8 cellular contexts compared by ENCODE assay signal in the genomic region with DNA sequence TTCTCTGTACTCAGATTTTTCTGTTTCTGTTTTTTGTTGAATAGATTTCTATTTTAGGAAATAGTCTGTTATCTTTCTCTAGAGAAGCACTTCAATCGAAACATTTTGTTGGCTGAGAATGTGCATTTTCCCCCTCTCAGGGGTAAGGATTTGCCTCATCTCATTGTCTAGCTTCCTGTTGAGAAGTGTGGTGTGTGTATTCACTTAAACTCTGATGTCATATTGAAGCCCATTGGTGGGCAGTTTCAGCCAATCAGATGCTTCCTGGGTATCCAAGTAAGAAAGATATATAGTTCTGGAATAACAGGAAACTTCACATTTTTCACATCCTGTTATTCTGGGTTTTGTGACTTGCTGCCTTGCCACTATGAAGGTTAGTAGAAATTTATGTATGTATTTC.
DNase-seq lines count a peak whose midpoint lies in the region; ATAC-seq, FAIRE-seq and TF ChIP-seq lines count a peak whose summit lies in the region.

No MANE protein-coding gene starts in this region.

- H4K20me1 ChIP-seq in GM23248 (ENCODE audit: insufficient read depth) (peaks cover 5% of the 10 kb centered on the region; the same call in 1 of the 2 replicates), GM12878 (ENCODE audit: control insufficient read depth, insufficient read depth) (peaks cover 5% of the 10 kb centered on the region; the same call in 1 of the 2 replicates)

- no peak for TF ChIP-seq POLR2A in GM12878 (IDR thresholded peaks at IDR 0.05; ENCODE audit: low read depth, low read length)

- FAIRE-seq in GM12878 (lab: Jason Lieb, UNC): peak; percentile 18

- no TSS peak for BruUV-seq in GM12878 (replicated peaks; lab: Mats Ljungman, UMichigan)

- no peak overlapping the region for H3K4me2 ChIP-seq in GM23248 (ENCODE audit: unreplicated experiment)
- peak overlapping the region; percentile 43; the same call in 1 of the 2 replicates for H3K4me2 ChIP-seq in GM12878 (ENCODE audit: control insufficient read depth, insufficient read depth)

- no peak overlapping the region for H2AFZ ChIP-seq in GM23248
- no peak overlapping the region for H2AFZ ChIP-seq in GM12878 (ENCODE audit: control insufficient read depth, low read depth, low read length)

- CTCF ChIA-PET in GM12878 (lab: Yijun Ruan, JAX): interaction anchor here (0.7 to 3.0 kb wide), 10 partner anchors 10 to 288 kb away, joined by 3 to 25 read pairs (median 4); a partner anchor contains a TSS

- no peaks in the 10 kb centered on the region for H3K9me3 ChIP-seq in GM23248 (ENCODE audit: low read depth)
- peaks cover 7% of the 10 kb centered on the region for H3K9me3 ChIP-seq in KOPT-K1 (ENCODE audit: insufficient read depth, low read length, poor library complexity, severe bottlenecking)
- peaks cover 4% of the 10 kb centered on the region; the same call in 1 of the 3 replicates for H3K9me3 ChIP-seq in GM12878 (replicated peaks; ENCODE audit: control insufficient read depth, insufficient read depth, low read length)
- no peaks in the 10 kb centered on the region for H3K9me3 ChIP-seq in left lung
- no peaks in the 10 kb centered on the region for H3K9me3 ChIP-seq in BE2C

- H3K27me3 ChIP-seq in GM23248 (replicated peaks; ENCODE audit: insufficient read depth) (no peaks in the 10 kb centered on the region), GM12878 (replicated peaks in 1 of 2; ENCODE audit: control insufficient read depth in 2 of 2, insufficient read depth in 2 of 2, low read length in 1 of 2) (no peaks in the 10 kb centered on the region), left lung (no peaks in the 10 kb centered on the region), BE2C (no peaks in the 10 kb centered on the region)

- H3K27ac ChIP-seq in GM23248: no peak overlapping the region
- peak overlapping the region; percentile 20 for H3K27ac ChIP-seq in KOPT-K1 (ENCODE audit: low read depth, low read length, poor library complexity, severe bottlenecking)
- peak overlapping the region; percentile 90 for H3K27ac ChIP-seq in GM12878 (ENCODE audit: control insufficient read depth, insufficient read depth)
- H3K27ac ChIP-seq in left lung: peak overlapping the region; percentile 31 to 55

- POLR2A ChIA-PET in GM12878 (lab: Charles Lee): interaction anchor here (0.6 to 1.4 kb wide), 4 partner anchors 13 to 135 kb away, joined by 3 to 4 read pairs (median 3); no protein-coding TSS in a partner anchor

- TF ChIP-seq RAD21 in GM12878 (IDR thresholded peaks at IDR 0.05; ENCODE audit: insufficient read depth, low read depth, low read length): no peak

- ATAC-seq in GM12878: peak; percentile 89
- peak; percentile 40 for ATAC-seq in left lung

- peak; percentile 27 for DNase-seq in NCI-H1092 treated with DMSO at 0.1 percent for 48 hours (lab: John Stamatoyannopoulos, UW)
- DNase-seq in NCI-H1092 (lab: John Stamatoyannopoulos, UW): no peak
- DNase-seq in GM23248: peak; percentile 62
- no peak for DNase-seq in GM12878 (ENCODE audit: low read depth, low spot score)
- DNase-seq in left lung: no peak
- DNase-seq in NCI-H446 (lab: John Stamatoyannopoulos, UW): no peak
- DNase-seq in BE2C: no peak

- WGBS in GM23248 (ENCODE audit: low coverage in 1 of 2, low lambda C conversion rate in 2 of 2, missing lambda C conversion rate in 2 of 2), 2 experiments: 25 to 53% methylated on average over 1 of the region's 1 CpG
- 0% methylated on average over 1 of the region's 1 CpG for WGBS in GM12878 (ENCODE audit: insufficient coverage, insufficient replicate concordance, low lambda C conversion rate, missing lambda C conversion rate)

- H3K9ac ChIP-seq in GM23248: no peak overlapping the region
- peak overlapping the region; percentile 54; the same call in 1 of the 2 replicates for H3K9ac ChIP-seq in GM12878 (ENCODE audit: control insufficient read depth, insufficient read depth, low read length)

- 0 out of 2 replicates have a peak, but pooled peaks cover 4% of the 10 kb centered on the region for H3F3A ChIP-seq in GM23248 (ENCODE audit: insufficient read depth)

- TF ChIP-seq CTCF in GM12878 (IDR thresholded peaks at IDR 0.05 in 2 of 3, conservative IDR thresholded peaks at IDR 0.05 in 1 of 3; ENCODE audit: control insufficient read depth in 2 of 3, extremely low read depth in 1 of 3, insufficient read depth in 1 of 3, low read depth in 3 of 3, low read length in 3 of 3) (no peak), left lung (IDR thresholded peaks at IDR 0.05) (no peak), BE2C (IDR thresholded peaks at IDR 0.05; ENCODE audit: low read depth, low read length) (no peak)

- no peak for TF ChIP-seq EP300 in GM12878 (IDR thresholded peaks at IDR 0.05; ENCODE audit: borderline replicate concordance in 1 of 2, control insufficient read depth in 1 of 2, low read depth in 2 of 2, low read length in 2 of 2)

- no peaks in the 10 kb centered on the region for H3K36me3 ChIP-seq in GM23248 (ENCODE audit: low read depth)
- peaks cover 34% of the 10 kb centered on the region for H3K36me3 ChIP-seq in KOPT-K1 (ENCODE audit: insufficient read depth, low read length)
- peaks cover 8 to 10% of the 10 kb centered on the region in 2 experiments for H3K36me3 ChIP-seq in GM12878 (ENCODE audit: control insufficient read depth in 2 of 2, insufficient read depth in 2 of 2, low read length in 1 of 2)
- peaks cover 0 to 19% of the 10 kb centered on the region in 2 donors for H3K36me3 ChIP-seq in left lung
- H3K36me3 ChIP-seq in BE2C: no peaks in the 10 kb centered on the region

- in situ Hi-C loops in GM23248 (cut with MboI) (loop anchor here (25.0 kb wide), 1 partner anchor 265 kb away; no protein-coding TSS in a partner anchor), GM12878 (cut with MboI) (no loop called here)

- H3K79me2 ChIP-seq in GM23248 (ENCODE audit: insufficient read depth) (peaks cover 95% of the 10 kb centered on the region), GM12878 (ENCODE audit: control insufficient read depth, insufficient read depth, low read length) (peaks cover 78% of the 10 kb centered on the region)

- H3K4me3 ChIP-seq in GM23248 (no peak overlapping the region), GM12878 (no peak overlapping the region), left lung (no peak overlapping the region), BE2C (ENCODE audit: low read depth, low read length) (no peak overlapping the region)

- intact Hi-C loops in GM12878 (cut with micrococcal nuclease; ENCODE audit: unreplicated experiment): loop anchor here (1.0 to 5.0 kb wide), 3 partner anchors 17 to 50 kb away; no protein-coding TSS in a partner anchor
- intact Hi-C loops in left lung (cut with DNase I): no loop called here

- H3K9me2 ChIP-seq in GM23248 (ENCODE audit: insufficient read depth): no peaks in the 10 kb centered on the region

- RAD21 ChIA-PET in GM12878 (lab: Charles Lee; ENCODE audit: unreplicated experiment): interaction anchor here (0.7 to 2.9 kb wide), 10 partner anchors 9 to 287 kb away, joined by 3 to 11 read pairs (median 4); no protein-coding TSS in a partner anchor

- SMC1A ChIA-PET in GM12878 (lab: Charles Lee; ENCODE audit: uncharacterized antibody, unreplicated experiment): interaction anchor here (1.0 to 7.7 kb wide), 10 partner anchors 9 to 295 kb away, joined by 3 to 99 read pairs (median 4); no protein-coding TSS in a partner anchor

- H3K4me1 ChIP-seq in GM23248 (ENCODE audit: insufficient read depth) (peaks cover 26% of the 10 kb centered on the region), GM12878 (ENCODE audit: control insufficient read depth, insufficient read depth, low read length) (peaks cover 48% of the 10 kb centered on the region), left lung (peaks cover 26 to 43% of the 10 kb centered on the region in 2 donors), BE2C (no peaks in the 10 kb centered on the region; the same call in 1 of the 2 replicates)

TF ChIP-seq in GM12878, 131 proteins besides CTCF, POLR2A, EP300 and RAD21 (continues in another document):
- TF ChIP-seq, protein P1, sequence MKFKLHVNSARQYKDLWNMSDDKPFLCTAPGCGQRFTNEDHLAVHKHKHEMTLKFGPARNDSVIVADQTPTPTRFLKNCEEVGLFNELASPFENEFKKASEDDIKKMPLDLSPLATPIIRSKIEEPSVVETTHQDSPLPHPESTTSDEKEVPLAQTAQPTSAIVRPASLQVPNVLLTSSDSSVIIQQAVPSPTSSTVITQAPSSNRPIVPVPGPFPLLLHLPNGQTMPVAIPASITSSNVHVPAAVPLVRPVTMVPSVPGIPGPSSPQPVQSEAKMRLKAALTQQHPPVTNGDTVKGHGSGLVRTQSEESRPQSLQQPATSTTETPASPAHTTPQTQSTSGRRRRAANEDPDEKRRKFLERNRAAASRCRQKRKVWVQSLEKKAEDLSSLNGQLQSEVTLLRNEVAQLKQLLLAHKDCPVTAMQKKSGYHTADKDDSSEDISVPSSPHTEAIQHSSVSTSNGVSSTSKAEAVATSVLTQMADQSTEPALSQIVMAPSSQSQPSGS (IDR thresholded peaks at IDR 0.05; ENCODE audit: low read length): peak; percentile 83
- TF ChIP-seq, protein P2, sequence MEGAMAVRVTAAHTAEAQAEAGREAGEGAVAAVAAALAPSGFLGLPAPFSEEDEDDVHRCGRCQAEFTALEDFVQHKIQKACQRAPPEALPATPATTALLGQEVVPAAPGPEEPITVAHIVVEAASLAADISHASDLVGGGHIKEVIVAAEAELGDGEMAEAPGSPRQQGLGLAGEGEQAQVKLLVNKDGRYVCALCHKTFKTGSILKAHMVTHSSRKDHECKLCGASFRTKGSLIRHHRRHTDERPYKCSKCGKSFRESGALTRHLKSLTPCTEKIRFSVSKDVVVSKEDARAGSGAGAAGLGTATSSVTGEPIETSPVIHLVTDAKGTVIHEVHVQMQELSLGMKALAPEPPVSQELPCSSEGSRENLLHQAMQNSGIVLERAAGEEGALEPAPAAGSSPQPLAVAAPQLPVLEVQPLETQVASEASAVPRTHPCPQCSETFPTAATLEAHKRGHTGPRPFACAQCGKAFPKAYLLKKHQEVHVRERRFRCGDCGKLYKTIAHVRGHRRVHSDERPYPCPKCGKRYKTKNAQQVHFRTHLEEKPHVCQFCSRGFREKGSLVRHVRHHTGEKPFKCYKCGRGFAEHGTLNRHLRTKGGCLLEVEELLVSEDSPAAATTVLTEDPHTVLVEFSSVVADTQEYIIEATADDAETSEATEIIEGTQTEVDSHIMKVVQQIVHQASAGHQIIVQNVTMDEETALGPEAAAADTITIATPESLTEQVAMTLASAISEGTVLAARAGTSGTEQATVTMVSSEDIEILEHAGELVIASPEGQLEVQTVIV (IDR thresholded peaks at IDR 0.05; ENCODE audit: borderline replicate concordance, partially characterized antibody): no peak
- peak; percentile 22; the same call in 1 of the 2 replicates for TF ChIP-seq TAF1 (IDR thresholded peaks at IDR 0.05; ENCODE audit: borderline replicate concordance, low read depth, low read length)
- TF ChIP-seq ATF7 (IDR thresholded peaks at IDR 0.05; ENCODE audit: low read depth): peak; percentile 73
- peak; percentile 5 for TF ChIP-seq FOS (IDR thresholded peaks at IDR 0.05; ENCODE audit: borderline replicate concordance, extremely low read depth, insufficient read length)
- no peak for TF ChIP-seq CHD1 (IDR thresholded peaks at IDR 0.05; ENCODE audit: low read depth, low read length)
- no peak for TF ChIP-seq SPI1 (IDR thresholded peaks at IDR 0.05; ENCODE audit: borderline replicate concordance, insufficient read depth, low read depth, low read length)
- no peak for TF ChIP-seq SP1 (IDR thresholded peaks at IDR 0.05; ENCODE audit: low read depth, low read length)

Comparison
In these comparisons a context has a peak if more than half of its experiments do, and no peak if none do; other contexts are left out.
1. DNase-seq: peak in NCI-H1092 treated with DMSO at 0.1 percent for 48 hours (single experiment) and GM23248 (single experiment); none in NCI-H1092 (single experiment), GM12878 (single experiment), left lung (0 of 2), NCI-H446 (0 of 2) and BE2C (single experiment).